In the genomic region with DNA sequence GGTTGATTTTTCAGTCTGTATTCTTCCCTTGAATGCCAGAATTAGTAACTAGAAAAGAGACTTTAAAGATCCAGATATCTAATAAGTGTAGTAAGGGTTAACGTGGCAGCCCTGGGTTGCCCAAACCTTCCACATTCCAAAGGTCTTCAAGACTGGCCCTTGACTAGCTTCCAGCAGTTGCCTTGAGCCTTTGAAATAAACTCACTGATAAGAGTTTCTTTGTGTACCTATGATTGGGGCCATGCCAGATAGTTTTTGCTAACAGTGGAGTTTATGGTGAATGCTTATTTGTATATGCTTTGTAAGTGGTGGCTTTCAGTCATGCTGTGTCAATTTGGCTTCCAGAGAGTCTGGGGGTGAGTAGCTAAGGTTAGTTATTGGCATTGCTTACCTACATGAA, we compare ENCODE assay signal across 22 cellular contexts.
"Had no signal": no experiment of that assay in that cellular context is flagged by ENCODE, and none has a peak within 500 bp of the region (broad histone marks: within the 10 kb centered on the region; RNA-seq: fewer than 3 reads in every experiment).

No MANE protein-coding gene starts in this region.

- H3K36me3 ChIP-seq: gastrocnemius medialis, heart right ventricle, tibial nerve, vagina had no signal

- ATAC-seq: activated T-cell treated with anti-CD3 and anti-CD28 coated beads, Interleukin-2, amount 50 U/mL, for 72 hours; gastrocnemius medialis; heart right ventricle had no signal

- H3K4me1 ChIP-seq: gastrocnemius medialis, heart right ventricle, tibial nerve, vagina had no signal

- H3K27me3 ChIP-seq: gastrocnemius medialis, tibial nerve, vagina had no signal

- H3K9me3 ChIP-seq: gastrocnemius medialis, vagina had no signal

- DNase-seq: activated CD4-positive, alpha-beta T cell treated with anti-CD3 and anti-CD28 coated beads, Interleukin-2, amount 50 U/mL, for 4 hours; activated effector memory CD4-positive, alpha-beta T cell treated with anti-CD3 and anti-CD28 coated beads, Interleukin-2, amount 50 U/mL, for 16 hours; activated naive CD4-positive, alpha-beta T cell treated with anti-CD3 and anti-CD28 coated beads, Interleukin-2, amount 50 U/mL, for 16 hours; activated T-cell treated with anti-CD3 and anti-CD28 coated beads, Interleukin-2, amount 50 U/mL, for 72 hours; aorta; cortex of kidney; erythroblast; gastrocnemius medialis; heart right ventricle; immature natural killer cell; kidney glomerular epithelial cell; nephron progenitor cell; nucleus accumbens; posterior cingulate gyrus; stimulated activated CD4-positive, alpha-beta T cell treated with anti-CD3 and anti-CD28 coated beads, Interleukin-12 subunit alpha, Interleukin-12 subunit beta, amount 100 ng/mL, for 4 hours; stimulated activated CD4-positive, alpha-beta T cell treated with anti-CD3 and anti-CD28 coated beads, Interleukin-1b, Interleukin-23, amount 100 ng/mL, for 48 hours; stimulated activated CD8-positive, alpha-beta memory T cell treated with anti-CD3 and anti-CD28 coated beads, Interleukin-4, amount 100 ng/mL, for 48 hours; stimulated activated naive CD4-positive, alpha-beta T cell treated with Interleukin-2 at 50 U/mL for 16 hours; substantia nigra; T-helper 2 cell had no signal

- H3K4me3 ChIP-seq: gastrocnemius medialis, heart right ventricle, tibial nerve, vagina had no signal

- H3K27ac ChIP-seq: gastrocnemius medialis, heart right ventricle, tibial nerve, vagina had no signal
